In the genomic region with DNA sequence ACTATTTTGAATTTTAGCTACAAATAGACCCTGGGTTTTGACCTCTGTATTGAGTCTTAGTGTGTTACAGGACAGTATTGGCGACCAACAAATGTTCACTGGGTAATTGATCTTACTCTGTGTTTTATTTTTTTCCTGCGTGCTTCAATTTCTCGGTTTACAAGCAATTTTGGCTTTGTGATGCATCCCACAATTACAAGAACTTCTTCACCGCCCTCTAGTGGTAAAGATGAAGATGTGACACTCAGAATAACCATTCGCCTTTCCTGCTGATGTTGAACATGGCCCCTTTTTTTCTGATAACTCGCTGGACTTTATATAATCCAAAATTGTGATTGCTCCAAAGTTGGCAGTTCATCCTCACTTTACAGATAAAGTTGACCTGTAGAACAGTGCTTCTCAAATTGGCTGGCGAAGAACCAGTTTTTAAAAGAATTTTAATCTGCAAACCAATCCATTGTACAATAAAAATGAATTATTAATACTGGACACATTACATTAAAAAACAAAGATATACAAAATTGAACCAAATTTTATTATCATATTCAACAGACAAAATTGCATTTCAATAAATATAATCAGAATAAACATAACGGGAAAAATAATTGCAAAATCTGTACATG, we compare ENCODE assay signal across 8 cellular contexts. TPM values are rescaled to one million over a fixed set of nuclear protein-coding genes. Genes with fewer than 3 reads are reported as not detected.
DNase-seq lines count a peak whose midpoint lies in the region; ATAC-seq and TF ChIP-seq lines count a peak whose summit lies in the region.

No MANE protein-coding gene starts in this region.

- H3K27me3 ChIP-seq in osteoblast (ENCODE audit: insufficient read depth, low read length), result peaks cover 7% of the 10 kb centered on the region

- no peaks in the 10 kb centered on the region for H3K36me3 ChIP-seq in osteoblast (ENCODE audit: insufficient read depth, low read length)

- H3K4me3 ChIP-seq in osteoblast (ENCODE audit: insufficient read depth, low read length), result no peak overlapping the region

- no peak overlapping the region for H3K27ac ChIP-seq in osteoblast (ENCODE audit: low read depth, low read length)

- H3K4me2 ChIP-seq in osteoblast (ENCODE audit: insufficient read depth, low read length), result no peak overlapping the region

- H4K20me1 ChIP-seq in osteoblast (ENCODE audit: insufficient read depth, low read length), result no peaks in the 10 kb centered on the region

- no peak overlapping the region for H2AFZ ChIP-seq in osteoblast (ENCODE audit: low read length)

- DNase-seq in AG20443 (ENCODE audit: low spot score) (peak; percentile 75), M059J (ENCODE audit: low read depth) (peak; percentile 69), SW480 (ENCODE audit: low spot score) (peak; percentile 69), fibroblast of peridontal ligament (ENCODE audit: extremely low read depth) (peak; percentile 87), osteoblast (ENCODE audit: insufficient read length, low spot score, missing footprints) (no peak)
- no peak for DNase-seq in stimulated activated naive CD4-positive, alpha-beta T cell treated with Interleukin-2 at 50 U/mL for 16 hours (lab: John Stamatoyannopoulos, UW)

- TF ChIP-seq CTCF in GM12873 (IDR thresholded peaks at IDR 0.05; ENCODE audit: insufficient read depth, low read depth, low read length, missing control alignments) (peak; percentile 78), osteoblast (IDR thresholded peaks at IDR 0.05; ENCODE audit: extremely low read depth, low read depth, low read length) (peak; percentile 86)

- H3K79me2 ChIP-seq in osteoblast (ENCODE audit: insufficient read depth, low read length), result no peaks in the 10 kb centered on the region

- ATAC-seq in GM19324 (IDR thresholded peaks at IDR 0.05; ENCODE audit: low FRiP score, unreplicated experiment), result no peak

- no peaks in the 10 kb centered on the region for H3K4me1 ChIP-seq in osteoblast (ENCODE audit: insufficient read depth, low read length)

- no peaks in the 10 kb centered on the region for H3K9me3 ChIP-seq in osteoblast (ENCODE audit: low read depth, low read length)

RNA-seq across cellular contexts. Expression of gene SMC3, which starts 20.2 kb away (rescaled TPM):
- 30.1 and 39.3 TPM in 2 replicates for total RNA-seq in M059J (2014; rRNA removed; shearing (Covaris generic))
- 20.0 and 20.3 TPM in 2 replicates for total RNA-seq in osteoblast

RNA-seq across cellular contexts. Expression of gene DUSP5, which starts 49.5 kb away (rescaled TPM):
- total RNA-seq in M059J (2014; rRNA removed; shearing (Covaris generic)), result 6.8 and 8.1 TPM in 2 replicates
- 8.5 and 10.1 TPM in 2 replicates for total RNA-seq in osteoblast

Comparison
In these comparisons a context has a peak if more than half of its experiments do, and no peak if none do; other contexts are left out.
1. DNase-seq: peak in AG20443 (single experiment), M059J (single experiment), SW480 (single experiment) and fibroblast of peridontal ligament (single experiment); none in osteoblast (single experiment) and stimulated activated naive CD4-positive, alpha-beta T cell treated with Interleukin-2 at 50 U/mL for 16 hours (single experiment).